In the genomic region with DNA sequence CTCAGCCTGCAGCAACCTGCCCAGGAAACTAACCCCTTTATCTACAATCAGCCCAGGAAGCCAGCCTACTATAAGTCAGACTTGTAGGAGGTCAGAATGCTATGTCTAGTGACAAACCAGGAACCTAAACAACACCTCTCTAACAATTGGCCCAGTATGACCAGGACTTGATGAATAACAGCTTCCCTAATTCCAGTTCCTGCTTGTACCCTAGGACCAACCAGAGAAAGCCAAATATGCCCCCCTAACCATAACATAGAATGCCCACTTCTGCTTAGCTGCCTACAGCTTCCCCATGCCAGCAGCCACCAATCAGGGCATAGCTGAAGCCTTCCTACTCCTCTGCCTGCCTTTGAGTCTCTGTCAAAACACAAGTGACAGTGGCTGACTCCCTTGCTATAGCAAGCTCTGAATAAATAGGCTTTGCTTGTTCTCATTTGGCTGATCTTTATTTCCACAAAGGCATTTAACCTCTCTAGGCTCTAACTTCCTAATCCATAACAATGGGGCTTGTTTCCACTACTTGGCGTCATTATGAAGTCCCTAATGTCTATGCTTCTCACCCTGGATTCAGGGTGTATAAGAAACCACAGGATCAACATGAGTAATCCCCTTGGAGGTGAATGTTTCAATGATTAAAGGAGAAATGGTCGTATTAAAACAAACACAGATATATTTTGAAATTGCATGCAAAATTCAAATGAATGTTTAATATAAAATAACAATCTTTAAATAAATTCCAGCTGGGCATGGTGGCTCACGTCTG, we compare ENCODE assay signal across 1 cellular context.
TF ChIP-seq lines count a peak whose summit lies in the region.

No MANE protein-coding gene starts in this region.

TF ChIP-seq in GM12878, 131 proteins besides CTCF, POLR2A, EP300 and RAD21:
- TF ChIP-seq TCF3 (IDR thresholded peaks at IDR 0.05; ENCODE audit: borderline replicate concordance, insufficient read depth, low read depth, low read length) (no peak), ASH2L (IDR thresholded peaks at IDR 0.05; ENCODE audit: borderline replicate concordance, low read depth) (no peak), STAT3 (IDR thresholded peaks at IDR 0.05; ENCODE audit: low read depth, low read length) (no peak), RB1 (IDR thresholded peaks at IDR 0.05; ENCODE audit: borderline replicate concordance) (no peak), TCF12 (IDR thresholded peaks at IDR 0.05; ENCODE audit: low read depth, low read length) (no peak), RAD51 (IDR thresholded peaks at IDR 0.05) (no peak), IRF4 (IDR thresholded peaks at IDR 0.05; ENCODE audit: low read depth, low read length) (no peak), JUNB (IDR thresholded peaks at IDR 0.05) (no peak), SRF (IDR thresholded peaks at IDR 0.05; ENCODE audit: low read depth in 2 of 2, low read length in 2 of 2) (no peak), CREB1 (IDR thresholded peaks at IDR 0.05; ENCODE audit: low read depth) (no peak), BRCA1 (IDR thresholded peaks at IDR 0.05; ENCODE audit: low read depth, low read length) (no peak), NR2C1 (IDR thresholded peaks at IDR 0.05) (no peak), MEF2A (IDR thresholded peaks at IDR 0.05; ENCODE audit: insufficient read depth, low read depth, low read length) (no peak), ESRRA (IDR thresholded peaks at IDR 0.05; ENCODE audit: low read length) (no peak), NFXL1 (IDR thresholded peaks at IDR 0.05; ENCODE audit: borderline replicate concordance) (no peak), PML (IDR thresholded peaks at IDR 0.05; ENCODE audit: low read length) (no peak), ETV6 (conservative IDR thresholded peaks at IDR 0.05 in 1 of 2, IDR thresholded peaks at IDR 0.05 in 1 of 2; ENCODE audit: borderline replicate concordance in 1 of 2, low read depth in 1 of 2) (no peak)
- TF ChIP-seq, protein P1, sequence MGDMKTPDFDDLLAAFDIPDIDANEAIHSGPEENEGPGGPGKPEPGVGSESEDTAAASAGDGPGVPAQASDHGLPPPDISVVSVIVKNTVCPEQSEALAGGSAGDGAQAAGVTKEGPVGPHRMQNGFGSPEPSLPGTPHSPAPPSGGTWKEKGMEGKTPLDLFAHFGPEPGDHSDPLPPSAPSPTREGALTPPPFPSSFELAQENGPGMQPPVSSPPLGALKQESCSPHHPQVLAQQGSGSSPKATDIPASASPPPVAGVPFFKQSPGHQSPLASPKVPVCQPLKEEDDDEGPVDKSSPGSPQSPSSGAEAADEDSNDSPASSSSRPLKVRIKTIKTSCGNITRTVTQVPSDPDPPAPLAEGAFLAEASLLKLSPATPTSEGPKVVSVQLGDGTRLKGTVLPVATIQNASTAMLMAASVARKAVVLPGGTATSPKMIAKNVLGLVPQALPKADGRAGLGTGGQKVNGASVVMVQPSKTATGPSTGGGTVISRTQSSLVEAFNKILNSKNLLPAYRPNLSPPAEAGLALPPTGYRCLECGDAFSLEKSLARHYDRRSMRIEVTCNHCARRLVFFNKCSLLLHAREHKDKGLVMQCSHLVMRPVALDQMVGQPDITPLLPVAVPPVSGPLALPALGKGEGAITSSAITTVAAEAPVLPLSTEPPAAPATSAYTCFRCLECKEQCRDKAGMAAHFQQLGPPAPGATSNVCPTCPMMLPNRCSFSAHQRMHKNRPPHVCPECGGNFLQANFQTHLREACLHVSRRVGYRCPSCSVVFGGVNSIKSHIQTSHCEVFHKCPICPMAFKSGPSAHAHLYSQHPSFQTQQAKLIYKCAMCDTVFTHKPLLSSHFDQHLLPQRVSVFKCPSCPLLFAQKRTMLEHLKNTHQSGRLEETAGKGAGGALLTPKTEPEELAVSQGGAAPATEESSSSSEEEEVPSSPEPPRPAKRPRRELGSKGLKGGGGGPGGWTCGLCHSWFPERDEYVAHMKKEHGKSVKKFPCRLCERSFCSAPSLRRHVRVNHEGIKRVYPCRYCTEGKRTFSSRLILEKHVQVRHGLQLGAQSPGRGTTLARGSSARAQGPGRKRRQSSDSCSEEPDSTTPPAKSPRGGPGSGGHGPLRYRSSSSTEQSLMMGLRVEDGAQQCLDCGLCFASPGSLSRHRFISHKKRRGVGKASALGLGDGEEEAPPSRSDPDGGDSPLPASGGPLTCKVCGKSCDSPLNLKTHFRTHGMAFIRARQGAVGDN (IDR thresholded peaks at IDR 0.05) = no peak
- TF ChIP-seq, protein P2, sequence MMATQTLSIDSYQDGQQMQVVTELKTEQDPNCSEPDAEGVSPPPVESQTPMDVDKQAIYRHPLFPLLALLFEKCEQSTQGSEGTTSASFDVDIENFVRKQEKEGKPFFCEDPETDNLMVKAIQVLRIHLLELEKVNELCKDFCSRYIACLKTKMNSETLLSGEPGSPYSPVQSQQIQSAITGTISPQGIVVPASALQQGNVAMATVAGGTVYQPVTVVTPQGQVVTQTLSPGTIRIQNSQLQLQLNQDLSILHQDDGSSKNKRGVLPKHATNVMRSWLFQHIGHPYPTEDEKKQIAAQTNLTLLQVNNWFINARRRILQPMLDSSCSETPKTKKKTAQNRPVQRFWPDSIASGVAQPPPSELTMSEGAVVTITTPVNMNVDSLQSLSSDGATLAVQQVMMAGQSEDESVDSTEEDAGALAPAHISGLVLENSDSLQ (IDR thresholded peaks at IDR 0.05) = no peak
- TF ChIP-seq, protein P3, sequence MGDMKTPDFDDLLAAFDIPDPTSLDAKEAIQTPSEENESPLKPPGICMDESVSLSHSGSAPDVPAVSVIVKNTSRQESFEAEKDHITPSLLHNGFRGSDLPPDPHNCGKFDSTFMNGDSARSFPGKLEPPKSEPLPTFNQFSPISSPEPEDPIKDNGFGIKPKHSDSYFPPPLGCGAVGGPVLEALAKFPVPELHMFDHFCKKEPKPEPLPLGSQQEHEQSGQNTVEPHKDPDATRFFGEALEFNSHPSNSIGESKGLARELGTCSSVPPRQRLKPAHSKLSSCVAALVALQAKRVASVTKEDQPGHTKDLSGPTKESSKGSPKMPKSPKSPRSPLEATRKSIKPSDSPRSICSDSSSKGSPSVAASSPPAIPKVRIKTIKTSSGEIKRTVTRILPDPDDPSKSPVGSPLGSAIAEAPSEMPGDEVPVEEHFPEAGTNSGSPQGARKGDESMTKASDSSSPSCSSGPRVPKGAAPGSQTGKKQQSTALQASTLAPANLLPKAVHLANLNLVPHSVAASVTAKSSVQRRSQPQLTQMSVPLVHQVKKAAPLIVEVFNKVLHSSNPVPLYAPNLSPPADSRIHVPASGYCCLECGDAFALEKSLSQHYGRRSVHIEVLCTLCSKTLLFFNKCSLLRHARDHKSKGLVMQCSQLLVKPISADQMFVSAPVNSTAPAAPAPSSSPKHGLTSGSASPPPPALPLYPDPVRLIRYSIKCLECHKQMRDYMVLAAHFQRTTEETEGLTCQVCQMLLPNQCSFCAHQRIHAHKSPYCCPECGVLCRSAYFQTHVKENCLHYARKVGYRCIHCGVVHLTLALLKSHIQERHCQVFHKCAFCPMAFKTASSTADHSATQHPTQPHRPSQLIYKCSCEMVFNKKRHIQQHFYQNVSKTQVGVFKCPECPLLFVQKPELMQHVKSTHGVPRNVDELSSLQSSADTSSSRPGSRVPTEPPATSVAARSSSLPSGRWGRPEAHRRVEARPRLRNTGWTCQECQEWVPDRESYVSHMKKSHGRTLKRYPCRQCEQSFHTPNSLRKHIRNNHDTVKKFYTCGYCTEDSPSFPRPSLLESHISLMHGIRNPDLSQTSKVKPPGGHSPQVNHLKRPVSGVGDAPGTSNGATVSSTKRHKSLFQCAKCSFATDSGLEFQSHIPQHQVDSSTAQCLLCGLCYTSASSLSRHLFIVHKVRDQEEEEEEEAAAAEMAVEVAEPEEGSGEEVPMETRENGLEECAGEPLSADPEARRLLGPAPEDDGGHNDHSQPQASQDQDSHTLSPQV (IDR thresholded peaks at IDR 0.05) = no peak
